In genomic region chr1:41497056-41497440, GRCh38 we compare ENCODE assay signal across 11 cellular contexts. TPM values are rescaled to one million over a fixed set of nuclear protein-coding genes. Genes with fewer than 3 reads are reported as not detected.
A peak's percentile ranks its signal among the peaks of the same experiment; 100 is the strongest.
DNase-seq lines count a peak whose midpoint lies in the region; ATAC-seq, FAIRE-seq and TF ChIP-seq lines count a peak whose summit lies in the region.
"Had no signal": no experiment of that assay in that cellular context is flagged by ENCODE, and none has a peak within 500 bp of the region (broad histone marks: within the 10 kb centered on the region; RNA-seq: fewer than 3 reads in every experiment).

No MANE protein-coding gene starts in this region.

- H3K36me3 ChIP-seq in bronchial epithelial cell (ENCODE audit: control insufficient read depth, insufficient read depth, low read length) (no peaks in the 10 kb centered on the region), mesenchymal stem cell (ENCODE audit: control insufficient read depth in 1 of 2, insufficient read depth in 2 of 2, low read depth in 1 of 2, low read length in 2 of 2) (no peaks in the 10 kb centered on the region), upper lobe of right lung (no peaks in the 10 kb centered on the region)

- H3K9me3 ChIP-seq in mesenchymal stem cell (ENCODE audit: control insufficient read depth, low read length) (no peaks in the 10 kb centered on the region), upper lobe of right lung (no peaks in the 10 kb centered on the region)

- H2BK12ac ChIP-seq in mesenchymal stem cell (ENCODE audit: low read length in 2 of 2) = peak overlapping the region; percentile 78 to 92

- H2BK120ac ChIP-seq in mesenchymal stem cell (ENCODE audit: low read depth, low read length) = peak overlapping the region; percentile 97

- CTCF ChIA-PET in activated CD4-positive, alpha-beta memory T cell treated with anti-CD3 and anti-CD28 coated beads, Interleukin-2, amount 10 ng/mL, durations not matched to agents 7 days and 5 days (lab: Charles Lee) = no interaction called here
- CTCF ChIA-PET in activated CD4-positive, alpha-beta memory T cell treated with anti-CD3 and anti-CD28 coated beads for 36 hours (lab: Charles Lee) = interaction anchor here (3.2 kb wide), 1 partner anchor 19 kb away, joined by 15 read pairs; no protein-coding TSS in a partner anchor

- no peak overlapping the region for H3K14ac ChIP-seq in mesenchymal stem cell (ENCODE audit: low read length in 2 of 2)

- H3K4me1 ChIP-seq in mesenchymal stem cell (ENCODE audit: control insufficient read depth, insufficient read depth, low read depth, low read length) (peaks cover 57% of the 10 kb centered on the region), upper lobe of right lung (peaks cover 47% of the 10 kb centered on the region)

- intact Hi-C loops in activated CD4-positive, alpha-beta memory T cell treated with anti-CD3 and anti-CD28 coated beads for 36 hours (cut with micrococcal nuclease) = no loop called here
- intact Hi-C loops in upper lobe of right lung (cut with DNase I) = no loop called here

- H4K8ac ChIP-seq in mesenchymal stem cell (ENCODE audit: low read length) = peak overlapping the region; percentile 94

- no peak overlapping the region for H2AFZ ChIP-seq in mesenchymal stem cell (ENCODE audit: low read depth, low read length)

- no peak for DNase-seq in activated CD4-positive, alpha-beta memory T cell treated with anti-CD3 and anti-CD28 coated beads, Interleukin-2, amount 10 ng/mL, durations not matched to agents 7 days and 5 days
- no peak for DNase-seq in activated CD4-positive, alpha-beta memory T cell treated with anti-CD3 and anti-CD28 coated beads for 36 hours
- DNase-seq in bronchial epithelial cell (ENCODE audit: low read depth) (no peak), mesenchymal stem cell (no peak), upper lobe of right lung (no peak), NCI-H1092 treated with DMSO at 0.1 percent for 48 hours (lab: John Stamatoyannopoulos, UW) (no peak), H54 (ENCODE audit: insufficient read length, low spot score) (no peak)
- no peak for DNase-seq in activated CD4-positive, alpha-beta T cell treated with anti-CD3 and anti-CD28 coated beads for 4 hours
- DNase-seq: activated CD4-positive, alpha-beta T cell treated with anti-CD3 and anti-CD28 coated beads, Interleukin-2, amount 10 ng/mL, durations not matched to agents 7 days and 5 days; GF-D8 had no signal

- H3K23ac ChIP-seq in mesenchymal stem cell (ENCODE audit: low read length in 2 of 2) = no peak overlapping the region

- H3K27me3 Mint-ChIP-seq in activated CD4-positive, alpha-beta memory T cell treated with anti-CD3 and anti-CD28 coated beads, Interleukin-2, amount 10 ng/mL, durations not matched to agents 7 days and 5 days = peaks cover 12% of the 10 kb centered on the region
- peaks cover 16% of the 10 kb centered on the region for H3K27me3 Mint-ChIP-seq in activated CD4-positive, alpha-beta memory T cell treated with anti-CD3 and anti-CD28 coated beads for 36 hours

- no peak for TF ChIP-seq POLR2A in H54 (IDR thresholded peaks at IDR 0.05; ENCODE audit: low read depth, low read length)

- no peaks in the 10 kb centered on the region for H3K9me3 Mint-ChIP-seq in activated CD4-positive, alpha-beta memory T cell treated with anti-CD3 and anti-CD28 coated beads, Interleukin-2, amount 10 ng/mL, durations not matched to agents 7 days and 5 days
- no peaks in the 10 kb centered on the region for H3K9me3 Mint-ChIP-seq in activated CD4-positive, alpha-beta memory T cell treated with anti-CD3 and anti-CD28 coated beads for 36 hours
- H3K9me3 Mint-ChIP-seq: activated CD4-positive, alpha-beta T cell treated with anti-CD3 and anti-CD28 coated beads, Interleukin-2, amount 10 ng/mL, durations not matched to agents 7 days and 5 days had no signal

- H3K27me3 ChIP-seq in bronchial epithelial cell (ENCODE audit: control insufficient read depth, insufficient read depth, low read length) (no peaks in the 10 kb centered on the region), mesenchymal stem cell (ENCODE audit: control insufficient read depth in 1 of 2, insufficient read depth in 1 of 2, low read length in 2 of 2) (peaks cover 0 to 6% of the 10 kb centered on the region in 2 experiments), upper lobe of right lung (no peaks in the 10 kb centered on the region)

- H3K4me2 ChIP-seq in mesenchymal stem cell (ENCODE audit: low read length, poor library complexity, severe bottlenecking) = no peak overlapping the region

- no peak for TF ChIP-seq CTCF in bronchial epithelial cell (IDR thresholded peaks at IDR 0.05; ENCODE audit: insufficient read depth, low read length, severe bottlenecking)
- TF ChIP-seq CTCF in upper lobe of right lung (IDR thresholded peaks at IDR 0.05) = no peak

- H3K36me3 Mint-ChIP-seq in activated CD4-positive, alpha-beta memory T cell treated with anti-CD3 and anti-CD28 coated beads, Interleukin-2, amount 10 ng/mL, durations not matched to agents 7 days and 5 days (ENCODE audit: low read depth) = no peaks in the 10 kb centered on the region
- H3K36me3 Mint-ChIP-seq in activated CD4-positive, alpha-beta memory T cell treated with anti-CD3 and anti-CD28 coated beads for 36 hours = no peaks in the 10 kb centered on the region

- H3K4me1 Mint-ChIP-seq in activated CD4-positive, alpha-beta memory T cell treated with anti-CD3 and anti-CD28 coated beads, Interleukin-2, amount 10 ng/mL, durations not matched to agents 7 days and 5 days = peaks cover 3% of the 10 kb centered on the region
- peaks cover 4% of the 10 kb centered on the region for H3K4me1 Mint-ChIP-seq in activated CD4-positive, alpha-beta memory T cell treated with anti-CD3 and anti-CD28 coated beads for 36 hours (ENCODE audit: low read depth)

- no peak overlapping the region for H2BK15ac ChIP-seq in mesenchymal stem cell (ENCODE audit: low read depth, poor library complexity, severe bottlenecking)

- H3K27ac Mint-ChIP-seq in activated CD4-positive, alpha-beta memory T cell treated with anti-CD3 and anti-CD28 coated beads, Interleukin-2, amount 10 ng/mL, durations not matched to agents 7 days and 5 days = no peak overlapping the region
- H3K27ac Mint-ChIP-seq in activated CD4-positive, alpha-beta memory T cell treated with anti-CD3 and anti-CD28 coated beads for 36 hours = no peak overlapping the region
- H3K27ac Mint-ChIP-seq: activated CD4-positive, alpha-beta T cell treated with anti-CD3 and anti-CD28 coated beads, Interleukin-2, amount 10 ng/mL, durations not matched to agents 7 days and 5 days had no signal

- H3K4me3 ChIP-seq in bronchial epithelial cell (ENCODE audit: low read depth, low read length) = no peak overlapping the region
- H3K4me3 ChIP-seq in mesenchymal stem cell (ENCODE audit: insufficient read depth in 1 of 2, low read depth in 1 of 2, low read length in 2 of 2) = no peak overlapping the region
- H3K4me3 ChIP-seq in upper lobe of right lung = no peak overlapping the region

- peak overlapping the region; percentile 81 to 86 for H3K18ac ChIP-seq in mesenchymal stem cell (ENCODE audit: low read depth in 1 of 2, low read length in 2 of 2)

- no peak overlapping the region for H3K9ac ChIP-seq in mesenchymal stem cell (ENCODE audit: low read length)

- H3K27ac ChIP-seq in mesenchymal stem cell (ENCODE audit: low read length, poor library complexity, severe bottlenecking) = peak overlapping the region; percentile 11
- peak overlapping the region; percentile 80 for H3K27ac ChIP-seq in upper lobe of right lung

- H4K91ac ChIP-seq in mesenchymal stem cell (ENCODE audit: low read length) = peak overlapping the region; percentile 92

- 95% methylated on average over 13 of the region's 13 CpGs for WGBS in mesenchymal stem cell

- H3K4ac ChIP-seq in mesenchymal stem cell (ENCODE audit: low read depth in 1 of 2, low read length in 2 of 2) = peak overlapping the region in 1 of 2 experiments; percentile 79

- peak; percentile 0 for ATAC-seq in upper lobe of right lung

- no peak overlapping the region for H2BK5ac ChIP-seq in mesenchymal stem cell (ENCODE audit: low read depth, low read length, poor library complexity, severe bottlenecking)

- peak overlapping the region; percentile 81 for H2AK5ac ChIP-seq in mesenchymal stem cell (ENCODE audit: low read length, severe bottlenecking)

- H3K4me3 Mint-ChIP-seq in activated CD4-positive, alpha-beta memory T cell treated with anti-CD3 and anti-CD28 coated beads, Interleukin-2, amount 10 ng/mL, durations not matched to agents 7 days and 5 days = peak overlapping the region; percentile 9
- H3K4me3 Mint-ChIP-seq in activated CD4-positive, alpha-beta memory T cell treated with anti-CD3 and anti-CD28 coated beads for 36 hours = no peak overlapping the region
- H3K4me3 Mint-ChIP-seq: activated CD4-positive, alpha-beta T cell treated with anti-CD3 and anti-CD28 coated beads, Interleukin-2, amount 10 ng/mL, durations not matched to agents 7 days and 5 days had no signal

- FAIRE-seq in bronchial epithelial cell (lab: Jason Lieb, UNC) = peak; percentile 66
- FAIRE-seq in H54 (lab: Jason Lieb, UNC) = no peak

- H3K79me1 ChIP-seq in mesenchymal stem cell (replicated peaks; ENCODE audit: low read length, poor library complexity, severe bottlenecking) = no peaks in the 10 kb centered on the region

- POLR2A ChIA-PET in activated CD4-positive, alpha-beta memory T cell treated with anti-CD3 and anti-CD28 coated beads, Interleukin-2, amount 10 ng/mL, durations not matched to agents 7 days and 5 days (lab: Charles Lee) = no interaction called here
- POLR2A ChIA-PET in activated CD4-positive, alpha-beta memory T cell treated with anti-CD3 and anti-CD28 coated beads for 36 hours (lab: Charles Lee) = no interaction called here

RNA-seq across cellular contexts. Expression of gene EDN2, which starts 12.6 kb away (rescaled TPM):
- not detected for total RNA-seq in activated CD4-positive, alpha-beta memory T cell treated with anti-CD3 and anti-CD28 coated beads, Interleukin-2, amount 10 ng/mL, durations not matched to agents 7 days and 5 days
- not detected for total RNA-seq in activated CD4-positive, alpha-beta memory T cell treated with anti-CD3 and anti-CD28 coated beads for 36 hours
- total RNA-seq in bronchial epithelial cell (1.6 and 13.3 TPM in 2 replicates), upper lobe of right lung (not detected)
- 0.15 TPM for polyA plus RNA-seq in mesenchymal stem cell (2013, experiment 1 of 2)
- 0.15 TPM for polyA plus RNA-seq in mesenchymal stem cell (2013, experiment 2 of 2)
- total RNA-seq: activated CD4-positive, alpha-beta T cell treated with anti-CD3 and anti-CD28 coated beads, Interleukin-2, amount 10 ng/mL, durations not matched to agents 7 days and 5 days; M059J had no signal
